ENCODE assay signal across 8 cellular contexts in the genomic region with DNA sequence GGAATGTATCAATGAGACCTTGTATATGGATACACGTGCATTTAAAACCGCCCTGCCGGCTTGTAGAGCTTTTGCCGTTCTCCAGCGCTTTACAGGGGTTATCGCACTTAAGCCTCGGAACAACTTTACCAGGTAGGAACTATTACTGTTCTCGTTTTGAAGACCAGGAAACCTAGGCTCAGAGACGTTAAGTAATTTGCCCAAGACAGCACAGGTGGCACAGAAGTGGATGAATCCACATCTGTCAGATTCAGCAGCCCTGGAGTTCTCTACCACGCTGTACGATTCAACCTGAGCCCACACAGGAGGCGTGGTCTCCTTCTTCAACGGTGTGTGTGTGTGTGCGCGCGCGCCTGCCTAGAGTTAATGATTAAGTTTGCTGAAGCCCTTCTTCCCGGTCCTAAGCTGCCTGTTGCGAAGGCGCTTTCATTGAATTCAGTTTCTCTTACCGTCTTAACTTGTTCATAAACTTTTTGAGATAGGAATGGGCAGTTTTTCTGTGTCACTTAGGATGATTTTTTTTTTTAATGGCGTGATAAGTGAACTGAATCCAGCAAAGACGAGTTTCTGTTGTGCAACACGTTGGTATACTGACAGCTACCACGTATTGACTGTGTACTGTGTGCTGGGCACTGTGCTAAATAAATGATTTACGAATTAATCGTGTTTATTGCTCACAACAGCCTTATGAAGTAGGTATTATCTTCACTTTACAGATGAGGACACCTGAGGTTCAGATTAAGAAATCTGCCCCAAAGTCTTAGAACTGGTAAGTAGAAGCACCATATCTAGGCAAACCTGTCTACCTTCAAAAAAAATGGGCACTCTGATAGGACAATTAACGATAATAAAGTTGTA.
DNase-seq lines count a peak whose midpoint lies in the region; ATAC-seq and TF ChIP-seq lines count a peak whose summit lies in the region.

No MANE protein-coding gene starts in this region.

- 1 to 2% methylated on average over 28 of the region's 28 CpGs for WGBS in lung, 2 donors

- H3K27me3 ChIP-seq in BJ (ENCODE audit: control insufficient read depth, insufficient read depth, low read length), result no peaks in the 10 kb centered on the region
- no peaks in the 10 kb centered on the region for H3K27me3 ChIP-seq in lung (ENCODE audit: control insufficient read depth, insufficient read depth)

- H3K27ac ChIP-seq in lung (ENCODE audit: low read depth in 1 of 2, low read length in 1 of 2), result peak overlapping the region; percentile 75 to 82

- POLR2A ChIA-PET in BJ (lab: Charles Lee), result interaction anchor here (0.6 to 1.0 kb wide), 3 partner anchors 57 to 819 kb away, joined by 3 to 4 read pairs (median 4); no protein-coding TSS in a partner anchor

- peaks cover 2 to 3% of the 10 kb centered on the region in 2 donors for H3K4me1 ChIP-seq in lung (ENCODE audit: control insufficient read depth in 2 of 2, insufficient read depth in 2 of 2, low read length in 2 of 2)

- TF ChIP-seq CTCF in BJ (IDR thresholded peaks at IDR 0.05; ENCODE audit: insufficient read depth, low read depth, low read length) (no peak), lung (IDR thresholded peaks at IDR 0.05; ENCODE audit: control extremely low read depth, extremely low read depth) (no peak)

- H3K4me3 ChIP-seq in BJ (ENCODE audit: low read depth, low read length), result peak overlapping the region; percentile 95
- peak overlapping the region; percentile 32 for H3K4me3 ChIP-seq in lung

- DNase-seq in BJ (ENCODE audit: low read depth), result no peak
- peak; percentile 34 for DNase-seq in GM19238 (ENCODE audit: insufficient read length, low spot score)
- peak; percentile 65 for DNase-seq in NCI-H510A treated with DMSO at 0.1 percent for 48 hours (lab: John Stamatoyannopoulos, UW)
- peak; percentile 86 for DNase-seq in activated CD4-positive, alpha-beta T cell treated with anti-CD3 and anti-CD28 coated beads for 48 hours
- DNase-seq in dermis blood vessel endothelial cell, result peak; percentile 80
- DNase-seq in lung (ENCODE audit: low spot score), result peak; percentile 86
- peak; percentile 43 for DNase-seq in stimulated activated CD8-positive, alpha-beta memory T cell treated with anti-CD3 and anti-CD28 coated beads, Interleukin-15, amount 100 ng/mL, for 24 hours (ENCODE audit: low read depth)

- CTCF ChIA-PET in BJ (lab: Yijun Ruan, JAX), result interaction anchor here (0.6 to 4.7 kb wide), 10 partner anchors 11 to 829 kb away, joined by 3 to 29 read pairs (median 4); a partner anchor contains a TSS

- no peaks in the 10 kb centered on the region for H3K9me3 ChIP-seq in lung (ENCODE audit: control insufficient read depth in 2 of 2, insufficient read depth in 1 of 2, low read length in 1 of 2)

- H3K36me3 ChIP-seq in BJ (ENCODE audit: control insufficient read depth, insufficient read depth, low read length), result no peaks in the 10 kb centered on the region
- no peaks in the 10 kb centered on the region for H3K36me3 ChIP-seq in lung (ENCODE audit: control insufficient read depth in 2 of 2, insufficient read depth in 2 of 2, low read length in 2 of 2)

- ATAC-seq in HG03439 (IDR thresholded peaks at IDR 0.05; ENCODE audit: unreplicated experiment) (peak; percentile 48), lung (ENCODE audit: insufficient read depth, low FRiP score) (peak; percentile 66)
